14 cellular contexts compared by ENCODE assay signal in genomic region chr2:239750929-239751718, GRCh38.
DNase-seq lines count a peak whose midpoint lies in the region; ATAC-seq and TF ChIP-seq lines count a peak whose summit lies in the region.
"Had no signal": no experiment of that assay in that cellular context is flagged by ENCODE, and none has a peak within 500 bp of the region (broad histone marks: within the 10 kb centered on the region; RNA-seq: fewer than 3 reads in every experiment).

No MANE protein-coding gene starts in this region.

- peak overlapping the region; percentile 70 for H3K9ac ChIP-seq in BLaER1

- H3K9me3 ChIP-seq in BLaER1: no peaks in the 10 kb centered on the region
- H3K9me3 ChIP-seq in naive thymus-derived CD4-positive, alpha-beta T cell (ENCODE audit: control insufficient read depth in 2 of 3, low read length in 3 of 3): no peaks in the 10 kb centered on the region
- H3K9me3 ChIP-seq: HAP-1 had no signal

- H3K4me3 ChIP-seq in BLaER1: no peak overlapping the region
- peak overlapping the region; percentile 33 for H3K4me3 ChIP-seq in naive thymus-derived CD4-positive, alpha-beta T cell (ENCODE audit: low read length)
- H3K4me3 ChIP-seq: GM12878, HAP-1, K562 had no signal

- peaks cover 0 to 4% (median 0%) of the 10 kb centered on the region in 7 donors for H3K9me3 Mint-ChIP-seq in CD14-positive monocyte
- H3K9me3 Mint-ChIP-seq in activated CD8-positive, alpha-beta memory T cell treated with anti-CD3 and anti-CD28 coated beads, Interleukin-2, amount 10 ng/mL, durations not matched to agents 7 days and 5 days (ENCODE audit: low read depth): no peaks in the 10 kb centered on the region
- H3K9me3 Mint-ChIP-seq in naive thymus-derived CD4-positive, alpha-beta T cell: peaks cover 0 to 5% (median 0%) of the 10 kb centered on the region in 11 donors

- no peaks in the 10 kb centered on the region for H3K27me3 ChIP-seq in BLaER1
- H3K27me3 ChIP-seq in naive thymus-derived CD4-positive, alpha-beta T cell (ENCODE audit: control insufficient read depth in 2 of 2, insufficient read depth in 2 of 2, low read length in 2 of 2): no peaks in the 10 kb centered on the region

- peak; percentile 16 for ATAC-seq in activated CD8-positive, alpha-beta memory T cell treated with anti-CD3 and anti-CD28 coated beads, Interleukin-2, amount 10 ng/mL, durations not matched to agents 7 days and 5 days
- no peak for ATAC-seq in naive thymus-derived CD4-positive, alpha-beta T cell
- ATAC-seq: K562 had no signal

- H3K27ac ChIP-seq in BLaER1: peak overlapping the region; percentile 93
- peak overlapping the region; percentile 60 for H3K27ac ChIP-seq in naive thymus-derived CD4-positive, alpha-beta T cell (ENCODE audit: low read depth, low read length)
- H3K27ac ChIP-seq: C4-2B had no signal

- H3K36me3 Mint-ChIP-seq in CD14-positive monocyte: no peaks in the 10 kb centered on the region
- H3K36me3 Mint-ChIP-seq in activated CD8-positive, alpha-beta memory T cell treated with anti-CD3 and anti-CD28 coated beads, Interleukin-2, amount 10 ng/mL, durations not matched to agents 7 days and 5 days: no peaks in the 10 kb centered on the region
- H3K36me3 Mint-ChIP-seq in naive thymus-derived CD4-positive, alpha-beta T cell: no peaks in the 10 kb centered on the region

- H3K27ac Mint-ChIP-seq in CD14-positive monocyte: no peak overlapping the region
- H3K27ac Mint-ChIP-seq in activated CD8-positive, alpha-beta memory T cell treated with anti-CD3 and anti-CD28 coated beads, Interleukin-2, amount 10 ng/mL, durations not matched to agents 7 days and 5 days: no peak overlapping the region
- peak overlapping the region in 7 of 9 donors; percentile 48 to 86 (median 74) for H3K27ac Mint-ChIP-seq in naive thymus-derived CD4-positive, alpha-beta T cell

- POLR2A ChIA-PET in naive thymus-derived CD4-positive, alpha-beta T cell (lab: Charles Lee): no interaction called here

- H3K4me1 ChIP-seq in BLaER1: peaks cover 77% of the 10 kb centered on the region
- peaks cover 0 to 18% of the 10 kb centered on the region in 2 donors for H3K4me1 ChIP-seq in naive thymus-derived CD4-positive, alpha-beta T cell (ENCODE audit: control insufficient read depth in 2 of 2, insufficient read depth in 2 of 2, low read length in 2 of 2)
- H3K4me1 ChIP-seq: HAP-1 had no signal

- intact Hi-C loops in CD14-positive monocyte (cut with micrococcal nuclease): no loop called here
- intact Hi-C loops in naive thymus-derived CD4-positive, alpha-beta T cell (cut with micrococcal nuclease): no loop called here

- TF ChIP-seq CTCF in CD14-positive monocyte (IDR thresholded peaks at IDR 0.05): no peak

- DNase-seq in CD14-positive monocyte (ENCODE audit: low spot score) (no peak), C1 segment of cervical spinal cord (lab: John Stamatoyannopoulos, UW) (no peak), NCI-H82 treated with DMSO at 0.1 percent for 48 hours (lab: John Stamatoyannopoulos, UW; ENCODE audit: unreplicated experiment) (no peak), HUDEP-2 (lab: John Stamatoyannopoulos, UW; ENCODE audit: unreplicated experiment in 76 of 76) (no peak), NCI-H1930 (lab: John Stamatoyannopoulos, UW) (no peak)
- no peak for DNase-seq in activated CD8-positive, alpha-beta memory T cell treated with anti-CD3 and anti-CD28 coated beads, Interleukin-2, amount 10 ng/mL, durations not matched to agents 7 days and 5 days
- DNase-seq in naive thymus-derived CD4-positive, alpha-beta T cell: no peak
- DNase-seq: Calu3, NCI-H146 had no signal

- no peaks in the 10 kb centered on the region for H4K20me1 ChIP-seq in BLaER1

- no peaks in the 10 kb centered on the region for H3K36me3 ChIP-seq in BLaER1
- H3K36me3 ChIP-seq in naive thymus-derived CD4-positive, alpha-beta T cell (ENCODE audit: control insufficient read depth in 2 of 3, insufficient read depth in 3 of 3, low read length in 3 of 3): no peaks in the 10 kb centered on the region
- H3K36me3 ChIP-seq: HAP-1 had no signal

- CTCF ChIA-PET in activated CD8-positive, alpha-beta memory T cell treated with anti-CD3 and anti-CD28 coated beads, Interleukin-2, amount 10 ng/mL, durations not matched to agents 7 days and 5 days (lab: Charles Lee): no interaction called here
- CTCF ChIA-PET in naive thymus-derived CD4-positive, alpha-beta T cell (lab: Charles Lee): interaction anchor here (1.7 kb wide), 1 partner anchor 484 kb away, joined by 5 read pairs; no protein-coding TSS in a partner anchor

- peaks cover 0 to 6% (median 6%) of the 10 kb centered on the region in 3 donors for H3K27me3 Mint-ChIP-seq in CD14-positive monocyte (ENCODE audit: low read depth in 3 of 3)
- H3K27me3 Mint-ChIP-seq in activated CD8-positive, alpha-beta memory T cell treated with anti-CD3 and anti-CD28 coated beads, Interleukin-2, amount 10 ng/mL, durations not matched to agents 7 days and 5 days: no peaks in the 10 kb centered on the region
- peaks cover 0 to 4% (median 0%) of the 10 kb centered on the region in 5 donors for H3K27me3 Mint-ChIP-seq in naive thymus-derived CD4-positive, alpha-beta T cell

- H3K4me2 ChIP-seq in BLaER1: peak overlapping the region; percentile 84

- peaks cover 36% of the 10 kb centered on the region for H3K4me1 Mint-ChIP-seq in CD14-positive monocyte
- no peaks in the 10 kb centered on the region for H3K4me1 Mint-ChIP-seq in activated CD8-positive, alpha-beta memory T cell treated with anti-CD3 and anti-CD28 coated beads, Interleukin-2, amount 10 ng/mL, durations not matched to agents 7 days and 5 days
- peaks cover 0 to 24% (median 20%) of the 10 kb centered on the region in 7 donors for H3K4me1 Mint-ChIP-seq in naive thymus-derived CD4-positive, alpha-beta T cell

- H3K4me3 Mint-ChIP-seq in CD14-positive monocyte: peak overlapping the region; percentile 31 to 59
- H3K4me3 Mint-ChIP-seq in activated CD8-positive, alpha-beta memory T cell treated with anti-CD3 and anti-CD28 coated beads, Interleukin-2, amount 10 ng/mL, durations not matched to agents 7 days and 5 days: no peak overlapping the region
- H3K4me3 Mint-ChIP-seq in naive thymus-derived CD4-positive, alpha-beta T cell: peak overlapping the region in 8 of 10 donors; percentile 45 to 74 (median 62)

Comparison
In these comparisons a context has a peak if more than half of its experiments do, and no peak if none do; other contexts are left out.
1. H3K27ac Mint-ChIP-seq: peak in naive thymus-derived CD4-positive, alpha-beta T cell (7 of 9); none in CD14-positive monocyte (0 of 7) and activated CD8-positive, alpha-beta memory T cell treated with anti-CD3 and anti-CD28 coated beads, Interleukin-2, amount 10 ng/mL, durations not matched to agents 7 days and 5 days (single experiment).